ENCODE assay signal across 1 cellular context in the genomic region with DNA sequence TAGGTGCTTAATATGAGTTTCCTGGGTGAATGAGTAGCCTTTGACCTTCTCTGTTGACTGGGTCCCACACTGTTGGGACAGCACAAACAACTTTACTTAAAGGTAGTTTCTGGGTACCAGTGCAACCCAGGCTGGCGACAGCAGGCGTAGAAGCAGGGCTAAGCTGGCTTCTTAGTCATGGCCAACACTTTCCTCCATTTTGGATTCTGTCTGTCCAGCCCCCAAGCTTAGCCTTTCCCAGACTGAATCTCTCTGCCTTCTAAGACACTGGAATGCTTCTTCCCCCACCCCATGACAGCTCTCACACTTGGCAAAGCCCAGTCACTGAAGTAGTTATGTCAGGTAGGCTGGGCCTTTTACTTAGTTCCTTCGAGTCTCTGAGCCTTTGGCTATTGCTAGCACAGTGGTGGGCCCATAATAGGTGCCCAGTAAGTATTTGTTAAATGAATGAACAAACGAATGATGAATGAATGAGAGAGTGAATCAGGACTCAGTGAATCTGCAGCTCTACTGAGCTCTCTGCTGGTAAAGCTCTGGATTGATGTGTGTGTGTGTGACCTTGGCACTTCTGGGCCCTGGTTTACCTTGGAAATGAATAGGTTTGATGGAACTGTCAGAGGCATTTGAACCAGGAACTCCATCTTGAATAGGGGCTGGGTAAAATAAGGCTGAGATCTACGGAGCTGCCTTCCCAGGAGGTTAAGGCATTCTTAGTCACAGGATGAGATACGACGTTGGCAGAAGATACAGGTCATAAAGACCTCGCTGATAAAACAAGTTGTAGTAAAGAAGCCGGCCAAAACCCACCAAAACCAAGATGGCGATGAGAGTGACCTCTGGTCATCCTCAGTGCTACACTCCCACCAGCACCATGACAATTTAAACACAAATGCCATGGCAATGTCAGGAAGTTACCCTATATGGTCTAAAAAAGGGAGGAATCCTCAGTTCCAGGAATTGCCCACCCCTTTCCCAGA.
TF ChIP-seq lines count a peak whose summit lies in the region.

No MANE protein-coding gene starts in this region.

TF ChIP-seq in K562, 482 proteins besides CTCF, POLR2A, EP300 and RAD21 (continued from another document and continues in another):
- TF ChIP-seq, protein P1, sequence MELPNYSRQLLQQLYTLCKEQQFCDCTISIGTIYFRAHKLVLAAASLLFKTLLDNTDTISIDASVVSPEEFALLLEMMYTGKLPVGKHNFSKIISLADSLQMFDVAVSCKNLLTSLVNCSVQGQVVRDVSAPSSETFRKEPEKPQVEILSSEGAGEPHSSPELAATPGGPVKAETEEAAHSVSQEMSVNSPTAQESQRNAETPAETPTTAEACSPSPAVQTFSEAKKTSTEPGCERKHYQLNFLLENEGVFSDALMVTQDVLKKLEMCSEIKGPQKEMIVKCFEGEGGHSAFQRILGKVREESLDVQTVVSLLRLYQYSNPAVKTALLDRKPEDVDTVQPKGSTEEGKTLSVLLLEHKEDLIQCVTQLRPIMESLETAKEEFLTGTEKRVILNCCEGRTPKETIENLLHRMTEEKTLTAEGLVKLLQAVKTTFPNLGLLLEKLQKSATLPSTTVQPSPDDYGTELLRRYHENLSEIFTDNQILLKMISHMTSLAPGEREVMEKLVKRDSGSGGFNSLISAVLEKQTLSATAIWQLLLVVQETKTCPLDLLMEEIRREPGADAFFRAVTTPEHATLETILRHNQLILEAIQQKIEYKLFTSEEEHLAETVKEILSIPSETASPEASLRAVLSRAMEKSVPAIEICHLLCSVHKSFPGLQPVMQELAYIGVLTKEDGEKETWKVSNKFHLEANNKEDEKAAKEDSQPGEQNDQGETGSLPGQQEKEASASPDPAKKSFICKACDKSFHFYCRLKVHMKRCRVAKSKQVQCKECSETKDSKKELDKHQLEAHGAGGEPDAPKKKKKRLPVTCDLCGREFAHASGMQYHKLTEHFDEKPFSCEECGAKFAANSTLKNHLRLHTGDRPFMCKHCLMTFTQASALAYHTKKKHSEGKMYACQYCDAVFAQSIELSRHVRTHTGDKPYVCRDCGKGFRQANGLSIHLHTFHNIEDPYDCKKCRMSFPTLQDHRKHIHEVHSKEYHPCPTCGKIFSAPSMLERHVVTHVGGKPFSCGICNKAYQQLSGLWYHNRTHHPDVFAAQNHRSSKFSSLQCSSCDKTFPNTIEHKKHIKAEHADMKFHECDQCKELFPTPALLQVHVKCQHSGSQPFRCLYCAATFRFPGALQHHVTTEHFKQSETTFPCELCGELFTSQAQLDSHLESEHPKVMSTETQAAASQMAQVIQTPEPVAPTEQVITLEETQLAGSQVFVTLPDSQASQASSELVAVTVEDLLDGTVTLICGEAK (IDR thresholded peaks at IDR 0.05), result peak; percentile 51
- TF ChIP-seq, protein P1 (CRISPR knock-in tag; IDR thresholded peaks at IDR 0.05), result no peak
- TF ChIP-seq KLF13 (tag; IDR thresholded peaks at IDR 0.05; ENCODE audit: borderline replicate concordance, low read depth) (no peak), EHMT2 (IDR thresholded peaks at IDR 0.05) (peak; percentile 79; the same call in 1 of the 2 replicates), ID3 (CRISPR knock-in tag; IDR thresholded peaks at IDR 0.05) (no peak), ID3 (tag; IDR thresholded peaks at IDR 0.05) (peak; percentile 92), ZNF175 (CRISPR knock-in tag; IDR thresholded peaks at IDR 0.05; ENCODE audit: low read depth) (peak; percentile 98), ZNF766 (CRISPR knock-in tag; conservative IDR thresholded peaks at IDR 0.05) (peak; percentile 96), ZNF318 (IDR thresholded peaks at IDR 0.05; ENCODE audit: borderline replicate concordance in 1 of 2, low read depth in 1 of 2) (no peak), ZKSCAN8 (CRISPR knock-in tag; IDR thresholded peaks at IDR 0.05) (peak; percentile 85; the same call in 1 of the 2 replicates), PRPF4 (IDR thresholded peaks at IDR 0.05; ENCODE audit: insufficient read depth, low read depth, low read length, poor library complexity, severe bottlenecking) (no peak), TCF7L2 (IDR thresholded peaks at IDR 0.05; ENCODE audit: low read depth, low read length) (no peak), ZFX (CRISPR knock-in tag; IDR thresholded peaks at IDR 0.05) (no peak), PHB2 (IDR thresholded peaks at IDR 0.05; ENCODE audit: low read depth) (no peak), ZBTB8A (IDR thresholded peaks at IDR 0.05; ENCODE audit: partially characterized antibody) (no peak), HMG20A (CRISPR knock-in tag; conservative IDR thresholded peaks at IDR 0.05) (no peak), SIRT6 (IDR thresholded peaks at IDR 0.05; ENCODE audit: low read depth, low read length) (no peak), ZNF121 (CRISPR knock-in tag; conservative IDR thresholded peaks at IDR 0.05) (no peak), ZBTB12 (CRISPR knock-in tag; IDR thresholded peaks at IDR 0.05) (peak; percentile 46; the same call in 1 of the 2 replicates), CXXC5 (CRISPR knock-in tag; IDR thresholded peaks at IDR 0.05) (peak; percentile 50; the same call in 1 of the 2 replicates), PATZ1 (CRISPR knock-in tag; IDR thresholded peaks at IDR 0.05; ENCODE audit: borderline replicate concordance) (0 out of 2 replicates have a peak, but pooled peaks have one; percentile 21), ZNF76 (CRISPR knock-in tag; IDR thresholded peaks at IDR 0.05; ENCODE audit: borderline replicate concordance) (no peak; the same call in 1 of the 2 replicates)
- TF ChIP-seq, protein P2, sequence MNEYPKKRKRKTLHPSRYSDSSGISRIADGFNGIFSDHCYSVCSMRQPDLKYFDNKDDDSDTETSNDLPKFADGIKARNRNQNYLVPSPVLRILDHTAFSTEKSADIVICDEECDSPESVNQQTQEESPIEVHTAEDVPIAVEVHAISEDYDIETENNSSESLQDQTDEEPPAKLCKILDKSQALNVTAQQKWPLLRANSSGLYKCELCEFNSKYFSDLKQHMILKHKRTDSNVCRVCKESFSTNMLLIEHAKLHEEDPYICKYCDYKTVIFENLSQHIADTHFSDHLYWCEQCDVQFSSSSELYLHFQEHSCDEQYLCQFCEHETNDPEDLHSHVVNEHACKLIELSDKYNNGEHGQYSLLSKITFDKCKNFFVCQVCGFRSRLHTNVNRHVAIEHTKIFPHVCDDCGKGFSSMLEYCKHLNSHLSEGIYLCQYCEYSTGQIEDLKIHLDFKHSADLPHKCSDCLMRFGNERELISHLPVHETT (CRISPR knock-in tag; conservative IDR thresholded peaks at IDR 0.05 in 1 of 2, IDR thresholded peaks at IDR 0.05 in 1 of 2), result peak in 1 of 2 experiments; percentile 95; a peak in 2 of 4 replicates
- TF ChIP-seq, protein P3, sequence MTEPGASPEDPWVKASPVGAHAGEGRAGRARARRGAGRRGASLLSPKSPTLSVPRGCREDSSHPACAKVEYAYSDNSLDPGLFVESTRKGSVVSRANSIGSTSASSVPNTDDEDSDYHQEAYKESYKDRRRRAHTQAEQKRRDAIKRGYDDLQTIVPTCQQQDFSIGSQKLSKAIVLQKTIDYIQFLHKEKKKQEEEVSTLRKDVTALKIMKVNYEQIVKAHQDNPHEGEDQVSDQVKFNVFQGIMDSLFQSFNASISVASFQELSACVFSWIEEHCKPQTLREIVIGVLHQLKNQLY (CRISPR knock-in tag; conservative IDR thresholded peaks at IDR 0.05), result no peak
